In the genomic region with DNA sequence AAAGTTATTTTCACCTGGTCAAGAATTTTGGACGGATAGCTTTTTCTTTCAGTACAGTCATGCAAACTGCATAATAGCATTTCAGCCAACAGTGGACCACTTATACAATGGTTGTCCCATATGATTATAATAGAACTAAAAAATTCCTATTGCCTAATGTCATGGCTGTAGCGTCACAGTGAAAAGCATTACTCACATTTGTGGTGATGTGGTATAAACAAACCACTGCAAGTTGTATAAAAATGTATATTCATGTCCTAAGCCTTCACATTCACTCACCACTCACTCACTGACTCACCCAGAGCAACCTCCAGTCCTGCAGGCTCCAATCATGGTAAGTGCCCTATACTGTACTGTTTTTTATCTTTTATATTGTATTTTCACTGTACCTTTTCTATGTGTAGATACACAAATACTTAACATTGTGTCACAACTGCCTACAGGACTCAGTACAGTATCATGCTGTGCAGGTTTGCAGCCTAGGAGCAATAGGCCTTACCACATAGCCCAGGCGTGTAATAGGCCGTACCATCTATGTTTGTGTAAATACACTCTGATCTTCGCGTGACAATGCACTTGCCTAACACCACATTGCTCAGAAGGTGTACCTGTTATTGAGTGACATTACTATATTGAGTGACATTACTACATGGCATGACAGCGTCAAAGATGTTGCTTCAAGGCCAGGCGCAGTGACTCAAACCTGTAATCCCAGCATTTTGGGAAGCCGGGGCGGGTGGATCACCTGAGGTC, we compare ENCODE assay signal across 10 cellular contexts. TPM values are rescaled to one million over a fixed set of nuclear protein-coding genes. Genes with fewer than 3 reads are reported as not detected.
DNase-seq lines count a peak whose midpoint lies in the region; ATAC-seq and TF ChIP-seq lines count a peak whose summit lies in the region.
"Had no signal": no experiment of that assay in that cellular context is flagged by ENCODE, and none has a peak within 500 bp of the region (broad histone marks: within the 10 kb centered on the region; RNA-seq: fewer than 3 reads in every experiment).

No MANE protein-coding gene starts in this region.

- H3K27ac ChIP-seq in breast epithelium: no peak overlapping the region
- H3K27ac ChIP-seq in Panc1 (ENCODE audit: low read length): no peak overlapping the region
- no peak overlapping the region for H3K27ac ChIP-seq in epithelial cell of prostate
- H3K27ac ChIP-seq: parathyroid adenoma had no signal

- peak; percentile 68 for DNase-seq in MCF 10A (ENCODE audit: unreplicated experiment)
- no peak for DNase-seq in breast epithelium (ENCODE audit: low spot score in 2 of 2)
- no peak for DNase-seq in Panc1 (ENCODE audit: low read depth, low spot score)
- peak; percentile 83 for DNase-seq in epithelial cell of prostate (ENCODE audit: low read depth, low spot score)
- DNase-seq in NCI-H748 treated with DMSO at 0.1 percent for 48 hours (lab: John Stamatoyannopoulos, UW): no peak
- DNase-seq in NCI-H1436 treated with DMSO at 0.1 percent for 48 hours (lab: John Stamatoyannopoulos, UW): no peak

- TF ChIP-seq CTCF in MCF 10A (IDR thresholded peaks at IDR 0.05; ENCODE audit: unreplicated experiment) (no peak), breast epithelium (IDR thresholded peaks at IDR 0.05) (no peak), Panc1 (IDR thresholded peaks at IDR 0.05) (no peak)

- BruUV-seq in MCF 10A (replicated peaks; lab: Mats Ljungman, UMichigan): no TSS peak
- BruUV-seq in Panc1 (replicated peaks; lab: Mats Ljungman, UMichigan): no TSS peak

- POLR2A ChIA-PET in MCF 10A (lab: Yijun Ruan, JAX) (no interaction called here), Panc1 (lab: Charles Lee) (interaction anchor here (0.6 kb wide), 1 partner anchor 18 kb away, joined by 3 read pairs; no protein-coding TSS in a partner anchor)

- H3K9me3 ChIP-seq in breast epithelium: no peaks in the 10 kb centered on the region
- no peaks in the 10 kb centered on the region for H3K9me3 ChIP-seq in Panc1 (ENCODE audit: control insufficient read depth, insufficient read depth, low read depth, low read length)

- in situ Hi-C loops in Panc1 (cut with HindIII; ENCODE audit: low pct_unique_long_range_greater_than_20kb, low sequenced_read_pairs): no loop called here

- H3K4me3 Mint-ChIP-seq in MCF 10A (ENCODE audit: unreplicated experiment): no peak overlapping the region
- no peak overlapping the region for H3K4me3 Mint-ChIP-seq in stimulated activated naive CD8-positive, alpha-beta T cell treated with anti-CD3 and anti-CD28 coated beads, Interleukin-15, Interleukin-2, amounts not matched to agents 100 ng/mL and 50 ng/mL, for 24 hours
- H3K4me3 Mint-ChIP-seq: CD14-positive monocyte had no signal

- peak; percentile 72 for ATAC-seq in Panc1
- ATAC-seq in GM18867 (IDR thresholded peaks at IDR 0.05; ENCODE audit: unreplicated experiment): no peak

- H3K4me1 ChIP-seq in breast epithelium: no peaks in the 10 kb centered on the region
- H3K4me1 ChIP-seq in Panc1 (ENCODE audit: control insufficient read depth, insufficient read depth, low read length): peaks cover 9% of the 10 kb centered on the region
- H3K4me1 ChIP-seq: parathyroid adenoma had no signal

- H3K27me3 ChIP-seq in breast epithelium: no peaks in the 10 kb centered on the region
- H3K27me3 ChIP-seq in Panc1 (ENCODE audit: control insufficient read depth, insufficient read depth, low read length): no peaks in the 10 kb centered on the region

- H3K4me3 ChIP-seq in breast epithelium: no peak overlapping the region
- no peak overlapping the region for H3K4me3 ChIP-seq in Panc1 (ENCODE audit: low read depth in 2 of 2, low read length in 2 of 2)

- H3K9me3 Mint-ChIP-seq in MCF 10A (ENCODE audit: unreplicated experiment): peaks cover 11% of the 10 kb centered on the region
- no peaks in the 10 kb centered on the region for H3K9me3 Mint-ChIP-seq in stimulated activated naive CD8-positive, alpha-beta T cell treated with anti-CD3 and anti-CD28 coated beads, Interleukin-15, Interleukin-2, amounts not matched to agents 100 ng/mL and 50 ng/mL, for 24 hours

- intact Hi-C loops in MCF 10A (cut with micrococcal nuclease): no loop called here
- intact Hi-C loops in breast epithelium (cut with DNase I; ENCODE audit: low total_unique reads): no loop called here
- intact Hi-C loops in Panc1 (cut with micrococcal nuclease; ENCODE audit: unreplicated experiment): no loop called here

- peaks cover 3% of the 10 kb centered on the region for H3K36me3 Mint-ChIP-seq in MCF 10A (ENCODE audit: insufficient read depth, unreplicated experiment)
- peaks cover 19% of the 10 kb centered on the region for H3K36me3 Mint-ChIP-seq in stimulated activated naive CD8-positive, alpha-beta T cell treated with anti-CD3 and anti-CD28 coated beads, Interleukin-15, Interleukin-2, amounts not matched to agents 100 ng/mL and 50 ng/mL, for 24 hours (ENCODE audit: low read depth)

- no peak overlapping the region for H3K27ac Mint-ChIP-seq in MCF 10A (ENCODE audit: low read depth, unreplicated experiment)
- peak overlapping the region; percentile 26 for H3K27ac Mint-ChIP-seq in stimulated activated naive CD8-positive, alpha-beta T cell treated with anti-CD3 and anti-CD28 coated beads, Interleukin-15, Interleukin-2, amounts not matched to agents 100 ng/mL and 50 ng/mL, for 24 hours

- no peaks in the 10 kb centered on the region for H3K27me3 Mint-ChIP-seq in MCF 10A (ENCODE audit: insufficient read depth, unreplicated experiment)
- no peaks in the 10 kb centered on the region for H3K27me3 Mint-ChIP-seq in stimulated activated naive CD8-positive, alpha-beta T cell treated with anti-CD3 and anti-CD28 coated beads, Interleukin-15, Interleukin-2, amounts not matched to agents 100 ng/mL and 50 ng/mL, for 24 hours

- TF ChIP-seq POLR2A in breast epithelium (IDR thresholded peaks at IDR 0.05): no peak

- no peaks in the 10 kb centered on the region for H3K4me1 Mint-ChIP-seq in MCF 10A (ENCODE audit: insufficient read depth, unreplicated experiment)
- peaks cover 19% of the 10 kb centered on the region for H3K4me1 Mint-ChIP-seq in stimulated activated naive CD8-positive, alpha-beta T cell treated with anti-CD3 and anti-CD28 coated beads, Interleukin-15, Interleukin-2, amounts not matched to agents 100 ng/mL and 50 ng/mL, for 24 hours (ENCODE audit: low read depth)

- CTCF ChIA-PET in MCF 10A (lab: Yijun Ruan, JAX): interaction anchor here (0.6 to 1.4 kb wide), 4 partner anchors 26 to 194 kb away, joined by 3 to 4 read pairs (median 3); no protein-coding TSS in a partner anchor
- CTCF ChIA-PET in Panc1 (lab: Charles Lee): no interaction called here

- H3K36me3 ChIP-seq in breast epithelium (no peaks in the 10 kb centered on the region), Panc1 (ENCODE audit: control insufficient read depth, insufficient read depth, low read length) (no peaks in the 10 kb centered on the region)

RNA-seq across cellular contexts. Expression of gene ABHD12, which starts 17.9 kb away (rescaled TPM):
- 18.6 TPM in 2 replicates for total RNA-seq in MCF 10A (2022)
- 10 to 100 TPM; 26.9 to 67.7 (median 53.4) TPM for total RNA-seq in breast epithelium
- 90.9 TPM for total RNA-seq in Panc1 (2021; ENCODE audit: unreplicated experiment)
- polyA plus RNA-seq in Panc1 (2012; ENCODE audit: insufficient read length): 116 TPM

RNA-seq across cellular contexts. Expression of gene GINS1, which starts 34.7 kb away (rescaled TPM):
- total RNA-seq in MCF 10A (2022) (5.2 and 6.0 TPM in 2 replicates), breast epithelium (under 1 TPM; 0.32 to 0.73 (median 0.33) TPM), Panc1 (2021; ENCODE audit: unreplicated experiment) (36.0 TPM)
- polyA plus RNA-seq in Panc1 (2012; ENCODE audit: insufficient read length): 10.0 TPM

Comparison
In these comparisons a context has a peak if more than half of its experiments do, and no peak if none do; other contexts are left out.
1. DNase-seq: peak in MCF 10A (single experiment) and epithelial cell of prostate (single experiment); none in breast epithelium (0 of 2), Panc1 (single experiment), NCI-H748 treated with DMSO at 0.1 percent for 48 hours (single experiment) and NCI-H1436 treated with DMSO at 0.1 percent for 48 hours (single experiment).